In the genomic region with DNA sequence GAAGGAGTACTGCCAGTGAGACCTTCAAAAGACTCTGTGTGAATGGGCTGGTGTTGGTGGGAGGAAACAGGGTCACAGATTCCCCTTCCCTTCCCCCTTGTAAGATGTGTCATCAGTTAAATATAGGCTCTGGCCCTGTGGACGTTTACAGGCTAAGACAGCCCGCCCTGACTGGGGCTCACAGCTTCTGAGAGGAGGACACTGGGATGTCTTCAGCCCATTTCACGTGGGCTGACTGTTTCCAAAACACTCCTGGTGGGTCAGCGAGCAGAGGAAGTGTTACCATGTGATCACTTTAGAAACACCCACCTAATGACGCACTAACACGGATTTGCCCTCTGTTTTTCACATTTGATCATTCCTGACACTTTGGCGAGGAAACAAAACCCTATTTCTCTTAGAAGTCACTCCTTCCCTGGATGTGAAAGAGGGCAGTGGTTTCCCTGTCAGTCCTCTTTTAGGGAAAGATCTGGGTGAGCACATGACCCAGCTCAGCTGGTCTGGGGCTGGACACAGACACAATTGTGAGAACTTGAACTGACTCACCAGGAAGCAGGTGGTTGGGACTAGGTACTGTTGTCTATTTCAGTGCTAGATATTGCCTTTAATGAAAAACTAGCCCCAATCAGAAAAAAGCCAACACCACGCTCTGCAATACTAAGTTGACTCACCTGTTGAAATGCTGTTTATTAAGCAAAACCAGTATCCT, we compare ENCODE assay signal across 8 cellular contexts. TPM values are rescaled to one million over a fixed set of nuclear protein-coding genes. Genes with fewer than 3 reads are reported as not detected.
DNase-seq lines count a peak whose midpoint lies in the region; ATAC-seq and TF ChIP-seq lines count a peak whose summit lies in the region.

No MANE protein-coding gene starts in this region.

- CTCF ChIA-PET in GM10248 (lab: Yijun Ruan, JAX): interaction anchor here (0.7 to 2.6 kb wide), 6 partner anchors 9 to 81 kb away, joined by 3 to 8 read pairs (median 4); no protein-coding TSS in a partner anchor
- CTCF ChIA-PET in activated naive CD4-positive, alpha-beta T cell treated with anti-CD3 and anti-CD28 coated beads, Interleukin-2, amount 10 ng/mL, durations not matched to agents 7 days and 5 days (lab: Charles Lee): interaction anchor here (1.5 to 3.5 kb wide), 3 partner anchors 76 to 123 kb away, joined by 5 to 11 read pairs (median 8); no protein-coding TSS in a partner anchor

- intact Hi-C loops in left ventricle myocardium superior (cut with micrococcal nuclease): loop anchor here (10.0 kb wide), 1 partner anchor 58 kb away; no protein-coding TSS in a partner anchor

- ATAC-seq in left ventricle myocardium superior: peak; percentile 64

- POLR2A ChIA-PET in GM10248 (lab: Yijun Ruan, JAX): no interaction called here

- no peak overlapping the region for H3K4me3 ChIP-seq in HAP-1

- peak overlapping the region; percentile 74 for H3K27ac Mint-ChIP-seq in HFFc6
- peak overlapping the region; percentile 85 for H3K27ac Mint-ChIP-seq in activated naive CD4-positive, alpha-beta T cell treated with anti-CD3 and anti-CD28 coated beads, Interleukin-2, amount 10 ng/mL, durations not matched to agents 7 days and 5 days

- peaks cover 3% of the 10 kb centered on the region; the same call in 1 of the 2 replicates for H3K4me1 ChIP-seq in HAP-1

- TF ChIP-seq CTCF in GM10248 (IDR thresholded peaks at IDR 0.05; ENCODE audit: control extremely low read depth, extremely low read depth, low read depth, missing control alignments): no peak
- no peak for TF ChIP-seq CTCF in HFFc6 (IDR thresholded peaks at IDR 0.05)

- no peaks in the 10 kb centered on the region for H3K9me3 ChIP-seq in HAP-1

- no peaks in the 10 kb centered on the region; the same call in 1 of the 2 replicates for H3K27me3 Mint-ChIP-seq in HFFc6 (ENCODE audit: insufficient read depth)
- H3K27me3 Mint-ChIP-seq in activated naive CD4-positive, alpha-beta T cell treated with anti-CD3 and anti-CD28 coated beads, Interleukin-2, amount 10 ng/mL, durations not matched to agents 7 days and 5 days: no peaks in the 10 kb centered on the region

- 0 out of 2 replicates have a peak, but pooled peaks cover 3% of the 10 kb centered on the region for H3K27me3 ChIP-seq in HAP-1 (ENCODE audit: low read depth)

- H3K9me3 Mint-ChIP-seq in HFFc6: no peaks in the 10 kb centered on the region
- no peaks in the 10 kb centered on the region for H3K9me3 Mint-ChIP-seq in activated naive CD4-positive, alpha-beta T cell treated with anti-CD3 and anti-CD28 coated beads, Interleukin-2, amount 10 ng/mL, durations not matched to agents 7 days and 5 days

- in situ Hi-C loops in HAP-1 (cut with MboI; ENCODE audit: low sequenced_read_pairs): no loop called here

- H3K36me3 Mint-ChIP-seq in HFFc6 (ENCODE audit: low read depth): no peaks in the 10 kb centered on the region
- H3K36me3 Mint-ChIP-seq in activated naive CD4-positive, alpha-beta T cell treated with anti-CD3 and anti-CD28 coated beads, Interleukin-2, amount 10 ng/mL, durations not matched to agents 7 days and 5 days: peaks cover 19% of the 10 kb centered on the region

- H3K4me1 Mint-ChIP-seq in HFFc6 (ENCODE audit: low read depth): peaks cover 51% of the 10 kb centered on the region
- peaks cover 83% of the 10 kb centered on the region for H3K4me1 Mint-ChIP-seq in activated naive CD4-positive, alpha-beta T cell treated with anti-CD3 and anti-CD28 coated beads, Interleukin-2, amount 10 ng/mL, durations not matched to agents 7 days and 5 days

- H3K4me3 Mint-ChIP-seq in HFFc6: peak overlapping the region; percentile 12; the same call in 1 of the 2 replicates
- H3K4me3 Mint-ChIP-seq in activated naive CD4-positive, alpha-beta T cell treated with anti-CD3 and anti-CD28 coated beads, Interleukin-2, amount 10 ng/mL, durations not matched to agents 7 days and 5 days: peak overlapping the region; percentile 8

- peak; percentile 69 for DNase-seq in GM10248 (ENCODE audit: extremely low spot score)
- no peak for DNase-seq in HFFc6
- peak; percentile 64 for DNase-seq in NCI-H460 (ENCODE audit: extremely low read depth, low read depth)
- peak; percentile 42 for DNase-seq in activated naive CD4-positive, alpha-beta T cell treated with anti-CD3 and anti-CD28 coated beads, Interleukin-2, amount 10 ng/mL, durations not matched to agents 7 days and 5 days
- peak; percentile 48 for DNase-seq in left ventricle myocardium superior
- peak; percentile 65 for DNase-seq in stimulated activated CD4-positive, alpha-beta T cell treated with anti-CD3 and anti-CD28 coated beads, Interleukin-15, amount 100 ng/mL, for 24 hours
- no peak for DNase-seq in HAP-1 (ENCODE audit: low spot score in 2 of 2)
- no peak for DNase-seq in SHP77 (lab: John Stamatoyannopoulos, UW)

- H3K36me3 ChIP-seq in HAP-1 (replicated peaks): no peaks in the 10 kb centered on the region

RNA-seq across cellular contexts. Expression of gene BMP10, which starts 38.9 kb away (rescaled TPM):
- not detected for total RNA-seq in HFFc6 (2021; fragmentation: NEBNext Ultra II Directional; extraction: Animal tissue kit (Norgen Biotek cat#: 25700))
- not detected in 2 replicates for total RNA-seq in NCI-H460 (2014; rRNA removed; shearing (Covaris generic))
- polyA plus RNA-seq in NCI-H460 (2014; cell fraction: nucleus; rRNA removed): not detected in 2 replicates
- 0.25 TPM for total RNA-seq in left ventricle myocardium superior

Comparison
In these comparisons a context has a peak if more than half of its experiments do, and no peak if none do; other contexts are left out.
1. DNase-seq: peak in GM10248 (single experiment), NCI-H460 (single experiment), activated naive CD4-positive, alpha-beta T cell treated with anti-CD3 and anti-CD28 coated beads, Interleukin-2, amount 10 ng/mL, durations not matched to agents 7 days and 5 days (single experiment), left ventricle myocardium superior (single experiment) and stimulated activated CD4-positive, alpha-beta T cell treated with anti-CD3 and anti-CD28 coated beads, Interleukin-15, amount 100 ng/mL, for 24 hours (single experiment); none in HFFc6 (single experiment), HAP-1 (0 of 2) and SHP77 (0 of 2).